Comparison of ENCODE assay signal across 29 cellular contexts in the genomic region with DNA sequence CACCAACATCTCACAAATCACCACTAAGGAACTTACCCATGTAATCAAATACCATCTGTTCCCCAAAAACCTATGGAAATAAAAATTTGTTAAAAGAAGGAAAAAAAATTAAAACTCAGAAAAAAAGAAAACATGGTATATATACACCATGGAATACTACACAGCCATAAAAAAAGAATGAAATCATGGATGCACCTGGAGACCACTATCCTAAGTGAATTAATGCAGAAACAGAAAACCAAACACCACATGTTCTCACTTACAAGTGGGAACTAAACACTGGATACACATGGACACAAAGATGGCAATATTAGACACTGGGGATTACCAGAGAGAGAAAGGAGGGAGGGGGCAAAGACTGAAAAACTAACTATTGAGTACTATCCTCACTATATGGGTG. TPM values are rescaled to one million over a fixed set of nuclear protein-coding genes. Genes with fewer than 3 reads are reported as not detected.
"Had no signal": no experiment of that assay in that cellular context is flagged by ENCODE, and none has a peak within 500 bp of the region (broad histone marks: within the 10 kb centered on the region; RNA-seq: fewer than 3 reads in every experiment).

No MANE protein-coding gene starts in this region.

- H3K4me2 ChIP-seq: hepatocyte had no signal

- ATAC-seq: effector memory CD8-positive, alpha-beta T cell; esophagus mucosa; foreskin keratinocyte; gastrocnemius medialis; gastroesophageal sphincter; heart left ventricle; heart right ventricle had no signal

- H3K27me3 ChIP-seq: colonic mucosa, dorsolateral prefrontal cortex, esophagus muscularis mucosa, esophagus squamous epithelium, gastrocnemius medialis, gastroesophageal sphincter, heart left ventricle, heart right ventricle, hepatocyte had no signal

- H3K27ac Mint-ChIP-seq: dendritic cell treated with granulocyte-macrophage colony-stimulating factor and Interleukin-4, amounts not matched to agents 40 ng/mL and 50 ng/mL, for 4 days; effector memory CD8-positive, alpha-beta T cell; endodermal cell had no signal

- H3K79me2 ChIP-seq: hepatocyte had no signal

- H3K27ac ChIP-seq: colonic mucosa, coronary artery, dorsolateral prefrontal cortex, epithelial cell of prostate, esophagus muscularis mucosa, esophagus squamous epithelium, foreskin keratinocyte, gastrocnemius medialis, gastroesophageal sphincter, heart left ventricle, heart right ventricle, hepatocyte had no signal

- H3K9me3 ChIP-seq: colonic mucosa, esophagus muscularis mucosa, esophagus squamous epithelium, gastrocnemius medialis had no signal

- H3K4me3 Mint-ChIP-seq: dendritic cell treated with granulocyte-macrophage colony-stimulating factor and Interleukin-4, amounts not matched to agents 40 ng/mL and 50 ng/mL, for 4 days; effector memory CD8-positive, alpha-beta T cell; endodermal cell had no signal

- H3K9me3 Mint-ChIP-seq: dendritic cell treated with granulocyte-macrophage colony-stimulating factor and Interleukin-4, amounts not matched to agents 40 ng/mL and 50 ng/mL, for 4 days had no signal

- H3K4me1 Mint-ChIP-seq: endodermal cell had no signal

- H2AFZ ChIP-seq: hepatocyte had no signal

- DNase-seq: colonic mucosa; cortex of kidney; dermis blood vessel endothelial cell; dorsolateral prefrontal cortex; effector CD4-positive, alpha-beta T cell; effector CD8-positive, alpha-beta T cell; effector memory CD4-positive, alpha-beta T cell; effector memory CD8-positive, alpha-beta T cell; endodermal cell; erythroblast; esophagus squamous epithelium; foreskin fibroblast; foreskin keratinocyte; foreskin melanocyte; gastrocnemius medialis; glutamatergic neuron; head of caudate nucleus; heart left ventricle; heart right ventricle had no signal

- FAIRE-seq: endometrium, endothelial cell of umbilical vein, frontal cortex had no signal

- H3K4me1 ChIP-seq: colonic mucosa, esophagus muscularis mucosa, foreskin keratinocyte, gastrocnemius medialis, gastroesophageal sphincter, heart left ventricle, heart right ventricle had no signal

- H3K36me3 ChIP-seq: colonic mucosa, esophagus muscularis mucosa, esophagus squamous epithelium, gastrocnemius medialis, gastroesophageal sphincter, heart left ventricle, heart right ventricle had no signal

- H3K4me3 ChIP-seq: colonic mucosa, coronary artery, dorsolateral prefrontal cortex, esophagus muscularis mucosa, esophagus squamous epithelium, gastrocnemius medialis, gastroesophageal sphincter, heart left ventricle, heart right ventricle, hepatocyte had no signal

RNA-seq across cellular contexts. Expression of a gene that starts 50.4 kb away (rescaled TPM):
- total RNA-seq: foreskin keratinocyte had no signal
- polyA plus RNA-seq: foreskin keratinocyte had no signal
